ENCODE assay signal across 8 cellular contexts in genomic region chr7:73520673-73521635, GRCh38. TPM values are rescaled to one million over a fixed set of nuclear protein-coding genes. Genes with fewer than 3 reads are reported as not detected.
DNase-seq lines count a peak whose midpoint lies in the region; ATAC-seq, FAIRE-seq and TF ChIP-seq lines count a peak whose summit lies in the region.

No MANE protein-coding gene starts in this region.

- TF ChIP-seq POLR2A in endothelial cell of umbilical vein (IDR thresholded peaks at IDR 0.05; ENCODE audit: low read depth, low read length), result no peak

- peaks cover 54 to 62% of the 10 kb centered on the region in 2 donors for H3K4me1 Mint-ChIP-seq in natural killer cell treated with Interleukin-12 subunit alpha and Interleukin-12 subunit beta and Interleukin-15 and Interleukin-18, amount 100 ng/mL, for 72 hours (ENCODE audit: low read depth in 2 of 2)

- no peak for TF ChIP-seq CTCF in endothelial cell of umbilical vein (IDR thresholded peaks at IDR 0.05; ENCODE audit: extremely low read depth in 1 of 2, insufficient read depth in 1 of 2, low read depth in 1 of 2, low read length in 2 of 2)

- H3K9ac ChIP-seq in endothelial cell of umbilical vein (replicated peaks; ENCODE audit: extremely low read depth, insufficient read depth, low read length), result peak overlapping the region; percentile 66

- no peaks in the 10 kb centered on the region for H3K27me3 Mint-ChIP-seq in natural killer cell treated with Interleukin-12 subunit alpha and Interleukin-12 subunit beta and Interleukin-15 and Interleukin-18, amount 100 ng/mL, for 72 hours

- peak overlapping the region; percentile 55 for H3K4me3 ChIP-seq in HAP-1
- H3K4me3 ChIP-seq in endothelial cell of umbilical vein (replicated peaks in 1 of 3; ENCODE audit: insufficient read depth in 1 of 3, low read depth in 1 of 3, low read length in 3 of 3), result peak overlapping the region; percentile 83 to 91 (median 89)

- peaks cover 56% of the 10 kb centered on the region for H3K79me2 ChIP-seq in endothelial cell of umbilical vein (ENCODE audit: control insufficient read depth, insufficient read depth, low read length)

- H3K27ac Mint-ChIP-seq in natural killer cell treated with Interleukin-12 subunit alpha and Interleukin-12 subunit beta and Interleukin-15 and Interleukin-18, amount 100 ng/mL, for 72 hours, result peak overlapping the region; percentile 83 to 84

- H3K4me2 ChIP-seq in endothelial cell of umbilical vein (ENCODE audit: insufficient read depth, low read length), result peak overlapping the region; percentile 65

- peak overlapping the region; percentile 62 for H3K27ac ChIP-seq in endothelial cell of umbilical vein (ENCODE audit: insufficient read depth, low read depth, low read length)

- H3K4me1 ChIP-seq in HAP-1 (peaks cover 21% of the 10 kb centered on the region), endothelial cell of umbilical vein (ENCODE audit: control insufficient read depth, extremely low read depth, insufficient read depth, low read length) (peaks cover 22% of the 10 kb centered on the region)

- peak overlapping the region; percentile 94 for H3K4me3 Mint-ChIP-seq in natural killer cell treated with Interleukin-12 subunit alpha and Interleukin-12 subunit beta and Interleukin-15 and Interleukin-18, amount 100 ng/mL, for 72 hours

- intact Hi-C loops in endothelial cell of umbilical vein (cut with micrococcal nuclease), result no loop called here

- H3K36me3 ChIP-seq in HAP-1 (replicated peaks) (peaks cover 36% of the 10 kb centered on the region), endothelial cell of umbilical vein (ENCODE audit: control insufficient read depth in 2 of 2, extremely low read depth in 1 of 2, insufficient read depth in 2 of 2, low read length in 2 of 2) (no peaks in the 10 kb centered on the region)

- no peaks in the 10 kb centered on the region for H3K9me1 ChIP-seq in endothelial cell of umbilical vein (replicated peaks; ENCODE audit: control insufficient read depth, extremely low read depth, insufficient read depth, low read length)

- peak; percentile 80 for FAIRE-seq in endothelial cell of umbilical vein (lab: Jason Lieb, UNC)

- H3K27me3 ChIP-seq in HAP-1 (ENCODE audit: low read depth) (no peaks in the 10 kb centered on the region), endothelial cell of umbilical vein (ENCODE audit: control insufficient read depth in 2 of 2, insufficient read depth in 2 of 2, low read length in 2 of 2) (no peaks in the 10 kb centered on the region)

- H2AFZ ChIP-seq in endothelial cell of umbilical vein (ENCODE audit: low read depth, low read length), result no peak overlapping the region

- POLR2A ChIA-PET in endothelial cell of umbilical vein (lab: Charles Lee), result interaction anchor here (1.8 kb wide), 1 partner anchor 36 kb away, joined by 5 read pairs; the partner anchor contains the start of gene BCL7B

- in situ Hi-C loops in HAP-1 (cut with MboI; ENCODE audit: low sequenced_read_pairs) (no loop called here), SK-MEL-5 (cut with HindIII; ENCODE audit: low pct_unique_long_range_greater_than_20kb, low sequenced_read_pairs) (no loop called here)

- ATAC-seq in natural killer cell treated with Interleukin-12 subunit alpha and Interleukin-12 subunit beta and Interleukin-15 and Interleukin-18, amount 100 ng/mL, for 72 hours, result no peak

- dilution Hi-C loops in endothelial cell of umbilical vein (cut with MboI; ENCODE audit: extremely low pct_ligation_motif_present, low sequenced_read_pairs), result no loop called here

- no TSS peak for BruUV-seq in endothelial cell of umbilical vein (replicated peaks; lab: Mats Ljungman, UMichigan)

- CTCF ChIA-PET in endothelial cell of umbilical vein (lab: Charles Lee), result interaction anchor here (0.8 to 2.3 kb wide), 7 partner anchors 9 to 214 kb away, joined by 3 to 8 read pairs (median 4); no protein-coding TSS in a partner anchor

- no peaks in the 10 kb centered on the region for H3K9me3 Mint-ChIP-seq in natural killer cell treated with Interleukin-12 subunit alpha and Interleukin-12 subunit beta and Interleukin-15 and Interleukin-18, amount 100 ng/mL, for 72 hours

- DNase-seq in CD1c-positive myeloid dendritic cell (ENCODE audit: extremely low spot score), result peak; percentile 18
- peak; percentile 34 to 47 for DNase-seq in HAP-1 (ENCODE audit: low spot score in 2 of 2)
- DNase-seq in SK-MEL-5 (ENCODE audit: low read depth, low spot score), result peak; percentile 43
- DNase-seq in endothelial cell of umbilical vein (ENCODE audit: low read depth, low spot score), result peak; percentile 40
- no peak for DNase-seq in natural killer cell treated with Interleukin-12 subunit alpha and Interleukin-12 subunit beta and Interleukin-15 and Interleukin-18, amount 100 ng/mL, for 72 hours (ENCODE audit: low spot score)
- DNase-seq in COLO829 (ENCODE audit: low spot score), result no peak
- DNase-seq in 8988T, result no peak
- DNase-seq in SHP77 (lab: John Stamatoyannopoulos, UW), result no peak

- H3K36me3 Mint-ChIP-seq in natural killer cell treated with Interleukin-12 subunit alpha and Interleukin-12 subunit beta and Interleukin-15 and Interleukin-18, amount 100 ng/mL, for 72 hours, result peaks cover 20% of the 10 kb centered on the region

- peaks cover 4% of the 10 kb centered on the region for H4K20me1 ChIP-seq in endothelial cell of umbilical vein (replicated peaks; ENCODE audit: control insufficient read depth, extremely low read depth, insufficient read depth, low read length)

- H3K9me3 ChIP-seq in HAP-1 (no peaks in the 10 kb centered on the region), endothelial cell of umbilical vein (replicated peaks; ENCODE audit: control insufficient read depth, insufficient read depth, low read length) (no peaks in the 10 kb centered on the region)

TF ChIP-seq in endothelial cell of umbilical vein, 7 proteins besides CTCF, POLR2A, EP300 and RAD21 (continues in another document):
- no peak for TF ChIP-seq JUN (IDR thresholded peaks at IDR 0.05; ENCODE audit: borderline replicate concordance, insufficient read depth, insufficient read length, low read depth)
- TF ChIP-seq EZH2 (IDR thresholded peaks at IDR 0.05; ENCODE audit: borderline replicate concordance, low read depth, low read length, severe bottlenecking), result no peak
- no peak for TF ChIP-seq MAX (IDR thresholded peaks at IDR 0.05; ENCODE audit: insufficient read depth, insufficient read length)
- no peak for TF ChIP-seq FOS (IDR thresholded peaks at IDR 0.05; ENCODE audit: borderline replicate concordance, insufficient read depth, low read length)
- no peak for TF ChIP-seq POLR2AphosphoS5 (IDR thresholded peaks at IDR 0.05; ENCODE audit: insufficient read depth, low read depth, low read length)
- TF ChIP-seq MYC (IDR thresholded peaks at IDR 0.05; ENCODE audit: low read depth, low read length), result no peak

RNA-seq across cellular contexts. Expression of gene BAZ1B, which starts 1.1 kb away (rescaled TPM):
- 71.4 and 79.5 TPM in 2 replicates for total RNA-seq in SK-MEL-5 (2014; rRNA removed; shearing (Covaris generic))
- polyA plus RNA-seq in SK-MEL-5 (2015; cell fraction: cytosol; rRNA removed), result 56.8 and 79.0 TPM in 2 replicates
- 40.7 and 48.4 TPM in 2 replicates for polyA plus RNA-seq in SK-MEL-5 (2015; cell fraction: nucleus; rRNA removed)
- 72.6 and 74.7 TPM in 2 replicates for total RNA-seq in endothelial cell of umbilical vein
- polyA plus RNA-seq in endothelial cell of umbilical vein, result 12.6 and 16.2 TPM in 2 replicates
- polyA plus RNA-seq in endothelial cell of umbilical vein (2011; cell fraction: cytosol; rRNA removed), result 22.4 and 24.9 TPM in 2 replicates
- 29.4 and 35.9 TPM in 2 replicates for polyA plus RNA-seq in endothelial cell of umbilical vein (2011; cell fraction: nucleus; rRNA removed)
- polyA plus RNA-seq in endothelial cell of umbilical vein (2012), result 37.1 and 51.8 TPM in 2 replicates
- polyA minus RNA-seq in endothelial cell of umbilical vein, result 38.5 and 39.9 TPM in 2 replicates
- polyA minus RNA-seq in endothelial cell of umbilical vein (2011; cell fraction: cytosol; rRNA and poly(A)+ RNA removed), result 43.3 TPM
- polyA minus RNA-seq in endothelial cell of umbilical vein (2011; cell fraction: nucleus; rRNA and poly(A)+ RNA removed), result 26.7 and 33.3 TPM in 2 replicates
- total RNA-seq in natural killer cell treated with Interleukin-12 subunit alpha and Interleukin-12 subunit beta and Interleukin-15 and Interleukin-18, amount 100 ng/mL, for 72 hours, result 100 to 1,000 TPM in 1 of 2 donors, 10 to 100 TPM in 1; 79.0 to 132 TPM

RNA-seq across cellular contexts. Expression of gene BCL7B, which starts 36.5 kb away (rescaled TPM):
- total RNA-seq in SK-MEL-5 (2014; rRNA removed; shearing (Covaris generic)), result 22.9 and 23.0 TPM in 2 replicates
- polyA plus RNA-seq in SK-MEL-5 (2015; cell fraction: cytosol; rRNA removed), result 85.8 and 86.9 TPM in 2 replicates
- 41.2 and 47.0 TPM in 2 replicates for polyA plus RNA-seq in SK-MEL-5 (2015; cell fraction: nucleus; rRNA removed)
- total RNA-seq in endothelial cell of umbilical vein, result 58.0 and 61.2 TPM in 2 replicates
- polyA plus RNA-seq in endothelial cell of umbilical vein, result 68.3 and 78.1 TPM in 2 replicates
- 74.1 and 74.2 TPM in 2 replicates for polyA plus RNA-seq in endothelial cell of umbilical vein (2011; cell fraction: cytosol; rRNA removed)
- polyA plus RNA-seq in endothelial cell of umbilical vein (2011; cell fraction: nucleus; rRNA removed), result 44.4 and 44.9 TPM in 2 replicates
- polyA plus RNA-seq in endothelial cell of umbilical vein (2012), result 31.0 and 40.3 TPM in 2 replicates
- 53.3 and 60.2 TPM in 2 replicates for polyA minus RNA-seq in endothelial cell of umbilical vein
- polyA minus RNA-seq in endothelial cell of umbilical vein (2011; cell fraction: cytosol; rRNA and poly(A)+ RNA removed), result 56.4 TPM
- polyA minus RNA-seq in endothelial cell of umbilical vein (2011; cell fraction: nucleus; rRNA and poly(A)+ RNA removed), result 31.8 and 33.1 TPM in 2 replicates
- total RNA-seq in natural killer cell treated with Interleukin-12 subunit alpha and Interleukin-12 subunit beta and Interleukin-15 and Interleukin-18, amount 100 ng/mL, for 72 hours, result 10 to 100 TPM; 78.7 to 83.7 TPM

RNA-seq across cellular contexts. Expression of gene TBL2, which starts 57.4 kb away (rescaled TPM):
- total RNA-seq in SK-MEL-5 (2014; rRNA removed; shearing (Covaris generic)), result 139 and 161 TPM in 2 replicates
- 90.1 and 99.7 TPM in 2 replicates for polyA plus RNA-seq in SK-MEL-5 (2015; cell fraction: cytosol; rRNA removed)
- polyA plus RNA-seq in SK-MEL-5 (2015; cell fraction: nucleus; rRNA removed), result 62.8 and 70.5 TPM in 2 replicates
- total RNA-seq in endothelial cell of umbilical vein, result 34.8 and 38.6 TPM in 2 replicates
- polyA plus RNA-seq in endothelial cell of umbilical vein, result 48.4 and 49.6 TPM in 2 replicates
- 32.4 and 34.6 TPM in 2 replicates for polyA plus RNA-seq in endothelial cell of umbilical vein (2011; cell fraction: cytosol; rRNA removed)
- polyA plus RNA-seq in endothelial cell of umbilical vein (2011; cell fraction: nucleus; rRNA removed), result 34.4 and 35.1 TPM in 2 replicates
- 23.8 TPM in 2 replicates for polyA plus RNA-seq in endothelial cell of umbilical vein (2012)
- polyA minus RNA-seq in endothelial cell of umbilical vein, result 71.8 and 113 TPM in 2 replicates
- 37.9 TPM for polyA minus RNA-seq in endothelial cell of umbilical vein (2011; cell fraction: cytosol; rRNA and poly(A)+ RNA removed)
- 25.6 and 28.9 TPM in 2 replicates for polyA minus RNA-seq in endothelial cell of umbilical vein (2011; cell fraction: nucleus; rRNA and poly(A)+ RNA removed)
- 10 to 100 TPM; 30.7 to 36.6 TPM for total RNA-seq in natural killer cell treated with Interleukin-12 subunit alpha and Interleukin-12 subunit beta and Interleukin-15 and Interleukin-18, amount 100 ng/mL, for 72 hours

Comparison
In these comparisons a context has a peak if more than half of its experiments do, and no peak if none do; other contexts are left out.
1. DNase-seq: peak in CD1c-positive myeloid dendritic cell (single experiment), HAP-1 (2 of 2), SK-MEL-5 (single experiment) and endothelial cell of umbilical vein (single experiment); none in natural killer cell treated with Interleukin-12 subunit alpha and Interleukin-12 subunit beta and Interleukin-15 and Interleukin-18, amount 100 ng/mL, for 72 hours (single experiment), COLO829 (single experiment), 8988T (single experiment) and SHP77 (0 of 2).